In genomic region chr19:48489608-48490216, GRCh38 we compare ENCODE assay signal across 8 cellular contexts. TPM values are rescaled to one million over a fixed set of nuclear protein-coding genes. Genes with fewer than 3 reads are reported as not detected.
DNase-seq lines count a peak whose midpoint lies in the region; TF ChIP-seq lines count a peak whose summit lies in the region.

No MANE protein-coding gene starts in this region.

- H3K4me3 Mint-ChIP-seq in MCF 10A (ENCODE audit: unreplicated experiment) = no peak overlapping the region

- POLR2A ChIA-PET in MCF 10A (lab: Yijun Ruan, JAX) = interaction anchor here (0.5 to 3.6 kb wide), 11 partner anchors 10 to 181 kb away, joined by 3 to 22 read pairs (median 4); partner anchors contain the start of genes GRWD1, RPL18 and SPHK2

- H3K9me3 Mint-ChIP-seq in MCF 10A (ENCODE audit: unreplicated experiment) = no peaks in the 10 kb centered on the region

- no TSS peak for BruUV-seq in MCF 10A (replicated peaks; lab: Mats Ljungman, UMichigan)

- peak; percentile 99 for TF ChIP-seq CTCF in VCaP (conservative IDR thresholded peaks at IDR 0.05)
- TF ChIP-seq CTCF in MCF 10A (IDR thresholded peaks at IDR 0.05; ENCODE audit: unreplicated experiment) = peak; percentile 92

- H3K4me1 Mint-ChIP-seq in MCF 10A (ENCODE audit: insufficient read depth, unreplicated experiment) = peaks cover 40% of the 10 kb centered on the region

- H3K27ac ChIP-seq in VCaP = no peak overlapping the region

- CTCF ChIA-PET in MCF 10A (lab: Yijun Ruan, JAX) = interaction anchor here (0.5 to 4.9 kb wide), 35 partner anchors 10 to 319 kb away, joined by 3 to 41 read pairs (median 5); partner anchors contain the start of gene KDELR1

- DNase-seq in AG08395 (ENCODE audit: low spot score) (peak; percentile 77), GM19238 (ENCODE audit: insufficient read length, low spot score) (peak; percentile 94), NCI-H1930 (lab: John Stamatoyannopoulos, UW) (peak; percentile 35 to 71), MCF 10A (ENCODE audit: unreplicated experiment) (peak; percentile 79), kidney tubule cell (ENCODE audit: low spot score) (peak; percentile 78), foreskin melanocyte (no peak)
- DNase-seq in stimulated activated CD4-positive, alpha-beta T cell treated with anti-CD3 and anti-CD28 coated beads, TNF-alpha, amount 100 ng/mL, for 1 hour (ENCODE audit: low read depth in 3 of 3, low spot score in 1 of 3) = peak in 2 of 3 donors; percentile 63 to 80

- no peak overlapping the region for H3K27ac Mint-ChIP-seq in MCF 10A (ENCODE audit: low read depth, unreplicated experiment)

- no peaks in the 10 kb centered on the region for H3K27me3 Mint-ChIP-seq in MCF 10A (ENCODE audit: insufficient read depth, unreplicated experiment)

- intact Hi-C loops in MCF 10A (cut with micrococcal nuclease) = loop anchor here (1.0 to 5.0 kb wide), 2 partner anchors 95 to 97 kb away; partner anchors contain the start of genes GRIN2D and KDELR1

- H3K36me3 Mint-ChIP-seq in MCF 10A (ENCODE audit: insufficient read depth, unreplicated experiment) = peaks cover 17% of the 10 kb centered on the region

RNA-seq across cellular contexts. Expression of gene CYTH2, which starts 20.5 kb away (rescaled TPM):
- 70.3 and 72.2 TPM in 2 replicates for total RNA-seq in MCF 10A (2022)

RNA-seq across cellular contexts. Expression of gene LMTK3, which starts 21.9 kb away (rescaled TPM):
- total RNA-seq in MCF 10A (2022) = 0.37 and 0.47 TPM in 2 replicates

RNA-seq across cellular contexts. Expression of gene KCNJ14, which starts 34.3 kb away (rescaled TPM):
- total RNA-seq in MCF 10A (2022) = 1.6 and 2.7 TPM in 2 replicates

RNA-seq across cellular contexts. Expression of gene GRWD1, which starts 43.9 kb away (rescaled TPM):
- 45.1 and 55.8 TPM in 2 replicates for total RNA-seq in MCF 10A (2022)
